Comparison of ENCODE assay signal across 8 cellular contexts in genomic region chr17:35117984-35118383, GRCh38. TPM values are rescaled to one million over a fixed set of nuclear protein-coding genes. Genes with fewer than 3 reads are reported as not detected.
DNase-seq lines count a peak whose midpoint lies in the region; TF ChIP-seq lines count a peak whose summit lies in the region.

No MANE protein-coding gene starts in this region.

- intact Hi-C loops in activated T-helper 2 cell treated with anti-CD3 and anti-CD28 coated beads, Interferon-gamma antibody, Interleukin-2, Interleukin-4, amounts not matched to agents 10 μg/mL and 5 μg/mL and 100 μg/mL, durations not matched to agents 14 hours and 24 hours and 36 hours (cut with micrococcal nuclease): loop anchor here (2.0 to 5.0 kb wide), 2 partner anchors 136 to 575 kb away; partner anchors contain the start of gene LIG3

- in situ Hi-C loops in KBM-7 (cut with MboI; ENCODE audit: low pct_unique_long_range_greater_than_20kb, low sequenced_read_pairs): loop anchor here (25.0 kb wide), 1 partner anchor 706 kb away; no protein-coding TSS in a partner anchor

- peaks cover 1% of the 10 kb centered on the region for H3K27me3 Mint-ChIP-seq in activated T-helper 2 cell treated with anti-CD3 and anti-CD28 coated beads, Interferon-gamma antibody, Interleukin-2, Interleukin-4, amounts not matched to agents 10 μg/mL and 5 μg/mL and 100 μg/mL, durations not matched to agents 14 hours and 24 hours and 36 hours (ENCODE audit: low read depth)
- peaks cover 14% of the 10 kb centered on the region for H3K27me3 Mint-ChIP-seq in mesothelial cell of epicardium (ENCODE audit: low read depth)

- no peak for TF ChIP-seq CTCF in mesothelial cell of epicardium (IDR thresholded peaks at IDR 0.05; ENCODE audit: unreplicated experiment)

- peaks cover 32% of the 10 kb centered on the region for H3K36me3 Mint-ChIP-seq in activated T-helper 2 cell treated with anti-CD3 and anti-CD28 coated beads, Interferon-gamma antibody, Interleukin-2, Interleukin-4, amounts not matched to agents 10 μg/mL and 5 μg/mL and 100 μg/mL, durations not matched to agents 14 hours and 24 hours and 36 hours (ENCODE audit: low read depth)
- peaks cover 9% of the 10 kb centered on the region for H3K36me3 Mint-ChIP-seq in mesothelial cell of epicardium

- peak overlapping the region; percentile 69 for H3K27ac Mint-ChIP-seq in activated T-helper 2 cell treated with anti-CD3 and anti-CD28 coated beads, Interferon-gamma antibody, Interleukin-2, Interleukin-4, amounts not matched to agents 10 μg/mL and 5 μg/mL and 100 μg/mL, durations not matched to agents 14 hours and 24 hours and 36 hours
- no peak overlapping the region for H3K27ac Mint-ChIP-seq in mesothelial cell of epicardium

- DNase-seq in D341Med (ENCODE audit: low spot score) (peak; percentile 46), KBM-7 (peak; percentile 26), mesothelial cell of epicardium (ENCODE audit: low spot score in 2 of 2, unreplicated experiment in 2 of 2) (no peak), NCI-H1105 treated with DMSO at 0.1 percent for 48 hours (lab: John Stamatoyannopoulos, UW) (no peak), DMS153 treated with DMSO at 0.1 percent for 48 hours (lab: John Stamatoyannopoulos, UW; ENCODE audit: unreplicated experiment) (no peak), NCI-H146 (lab: John Stamatoyannopoulos, UW) (no peak), NCI-H2227 treated with DMSO at 0.1 percent for 48 hours (lab: John Stamatoyannopoulos, UW) (no peak)
- DNase-seq in activated T-helper 2 cell treated with anti-CD3 and anti-CD28 coated beads, Interferon-gamma antibody, Interleukin-2, Interleukin-4, amounts not matched to agents 10 μg/mL and 5 μg/mL and 100 μg/mL, durations not matched to agents 14 hours and 24 hours and 36 hours (ENCODE audit: low spot score): peak; percentile 19

- peaks cover 23% of the 10 kb centered on the region for H3K4me1 Mint-ChIP-seq in activated T-helper 2 cell treated with anti-CD3 and anti-CD28 coated beads, Interferon-gamma antibody, Interleukin-2, Interleukin-4, amounts not matched to agents 10 μg/mL and 5 μg/mL and 100 μg/mL, durations not matched to agents 14 hours and 24 hours and 36 hours (ENCODE audit: low read depth)
- peaks cover 15% of the 10 kb centered on the region for H3K4me1 Mint-ChIP-seq in mesothelial cell of epicardium

- peak overlapping the region; percentile 86 for H3K4me3 Mint-ChIP-seq in activated T-helper 2 cell treated with anti-CD3 and anti-CD28 coated beads, Interferon-gamma antibody, Interleukin-2, Interleukin-4, amounts not matched to agents 10 μg/mL and 5 μg/mL and 100 μg/mL, durations not matched to agents 14 hours and 24 hours and 36 hours (ENCODE audit: low read depth)
- peak overlapping the region; percentile 50 for H3K4me3 Mint-ChIP-seq in mesothelial cell of epicardium

- H3K9me3 Mint-ChIP-seq in activated T-helper 2 cell treated with anti-CD3 and anti-CD28 coated beads, Interferon-gamma antibody, Interleukin-2, Interleukin-4, amounts not matched to agents 10 μg/mL and 5 μg/mL and 100 μg/mL, durations not matched to agents 14 hours and 24 hours and 36 hours: no peaks in the 10 kb centered on the region
- no peaks in the 10 kb centered on the region for H3K9me3 Mint-ChIP-seq in mesothelial cell of epicardium

RNA-seq across cellular contexts. Expression of gene RAD51D, which starts 1.7 kb away (rescaled TPM):
- total RNA-seq in activated T-helper 2 cell treated with anti-CD3 and anti-CD28 coated beads, Interferon-gamma antibody, Interleukin-2, Interleukin-4, amounts not matched to agents 10 μg/mL and 5 μg/mL and 100 μg/mL, durations not matched to agents 14 hours and 24 hours and 36 hours: 29.5 and 31.9 TPM in 2 replicates
- 12.0 to 17.2 TPM (median 14.8 TPM) in 3 replicates for total RNA-seq in mesothelial cell of epicardium

RNA-seq across cellular contexts. Expression of gene FNDC8, which starts 3.4 kb away (rescaled TPM):
- not detected in 2 replicates for total RNA-seq in activated T-helper 2 cell treated with anti-CD3 and anti-CD28 coated beads, Interferon-gamma antibody, Interleukin-2, Interleukin-4, amounts not matched to agents 10 μg/mL and 5 μg/mL and 100 μg/mL, durations not matched to agents 14 hours and 24 hours and 36 hours
- not detected in 3 replicates for total RNA-seq in mesothelial cell of epicardium

RNA-seq across cellular contexts. Expression of gene NLE1, which starts 24.1 kb away (rescaled TPM):
- total RNA-seq in activated T-helper 2 cell treated with anti-CD3 and anti-CD28 coated beads, Interferon-gamma antibody, Interleukin-2, Interleukin-4, amounts not matched to agents 10 μg/mL and 5 μg/mL and 100 μg/mL, durations not matched to agents 14 hours and 24 hours and 36 hours: 38.8 and 40.6 TPM in 2 replicates
- total RNA-seq in mesothelial cell of epicardium: 22.4 to 23.8 TPM (median 22.9 TPM) in 3 replicates

RNA-seq across cellular contexts. Expression of gene UNC45B, which starts 29.6 kb away (rescaled TPM):
- total RNA-seq in activated T-helper 2 cell treated with anti-CD3 and anti-CD28 coated beads, Interferon-gamma antibody, Interleukin-2, Interleukin-4, amounts not matched to agents 10 μg/mL and 5 μg/mL and 100 μg/mL, durations not matched to agents 14 hours and 24 hours and 36 hours: not detected in 2 replicates
- total RNA-seq in mesothelial cell of epicardium: not detected in 3 replicates

RNA-seq across cellular contexts. Expression of gene RFFL, which starts 54.5 kb away (rescaled TPM):
- total RNA-seq in activated T-helper 2 cell treated with anti-CD3 and anti-CD28 coated beads, Interferon-gamma antibody, Interleukin-2, Interleukin-4, amounts not matched to agents 10 μg/mL and 5 μg/mL and 100 μg/mL, durations not matched to agents 14 hours and 24 hours and 36 hours: 21.3 and 25.4 TPM in 2 replicates
- 15.8 to 19.8 TPM (median 16.7 TPM) in 3 replicates for total RNA-seq in mesothelial cell of epicardium

Comparison
In these comparisons a context has a peak if more than half of its experiments do, and no peak if none do; other contexts are left out.
1. DNase-seq: peak in D341Med (single experiment), KBM-7 (single experiment) and activated T-helper 2 cell treated with anti-CD3 and anti-CD28 coated beads, Interferon-gamma antibody, Interleukin-2, Interleukin-4, amounts not matched to agents 10 μg/mL and 5 μg/mL and 100 μg/mL, durations not matched to agents 14 hours and 24 hours and 36 hours (single experiment); none in mesothelial cell of epicardium (0 of 2), NCI-H1105 treated with DMSO at 0.1 percent for 48 hours (single experiment), DMS153 treated with DMSO at 0.1 percent for 48 hours (single experiment), NCI-H146 (single experiment) and NCI-H2227 treated with DMSO at 0.1 percent for 48 hours (single experiment).